In genomic region chr5:1662559-1663043, GRCh38 we compare ENCODE assay signal across 11 cellular contexts.
"Had no signal": no experiment of that assay in that cellular context is flagged by ENCODE, and none has a peak within 500 bp of the region (broad histone marks: within the 10 kb centered on the region; RNA-seq: fewer than 3 reads in every experiment).

No MANE protein-coding gene starts in this region.

- H3K27ac ChIP-seq: hepatocyte, lower lobe of right lung, prostate gland, thoracic aorta had no signal

- H3K4me2 ChIP-seq: hepatocyte had no signal

- H3K27ac Mint-ChIP-seq: effector memory CD8-positive, alpha-beta T cell; stimulated activated naive CD8-positive, alpha-beta T cell treated with anti-CD3 and anti-CD28 coated beads, Interleukin-15, Interleukin-2, amounts not matched to agents 100 ng/mL and 50 ng/mL, for 24 hours had no signal

- H3K79me2 ChIP-seq: hepatocyte had no signal

- H3K4me1 ChIP-seq: lower lobe of right lung, prostate gland had no signal

- H3K36me3 Mint-ChIP-seq: naive thymus-derived CD4-positive, alpha-beta T cell had no signal

- H3K36me3 ChIP-seq: lower lobe of right lung, prostate gland, thoracic aorta had no signal

- H3K9me3 ChIP-seq: lower lobe of right lung, prostate gland, thoracic aorta had no signal

- ATAC-seq: effector memory CD8-positive, alpha-beta T cell had no signal

- H2AFZ ChIP-seq: hepatocyte had no signal

- H3K4me3 ChIP-seq: hepatocyte, lower lobe of right lung, prostate gland, thoracic aorta had no signal

- DNase-seq: activated naive CD4-positive, alpha-beta T cell treated with anti-CD3 and anti-CD28 coated beads, Interleukin-2, amount 50 U/mL, for 16 hours; effector memory CD8-positive, alpha-beta T cell; lower lobe of right lung; nucleus accumbens; stimulated activated CD4-positive, alpha-beta T cell treated with anti-CD3 and anti-CD28 coated beads, Interleukin-4, amount 100 ng/mL, for 24 hours had no signal

- H3K9me3 Mint-ChIP-seq: central memory CD8-positive, alpha-beta T cell; effector memory CD8-positive, alpha-beta T cell; stimulated activated naive CD8-positive, alpha-beta T cell treated with anti-CD3 and anti-CD28 coated beads, Interleukin-15, Interleukin-2, amounts not matched to agents 100 ng/mL and 50 ng/mL, for 24 hours had no signal

- H3K4me3 Mint-ChIP-seq: central memory CD8-positive, alpha-beta T cell; effector memory CD8-positive, alpha-beta T cell; naive thymus-derived CD4-positive, alpha-beta T cell; stimulated activated naive CD8-positive, alpha-beta T cell treated with anti-CD3 and anti-CD28 coated beads, Interleukin-15, Interleukin-2, amounts not matched to agents 100 ng/mL and 50 ng/mL, for 24 hours had no signal
